In genomic region chr1:27571439-27572018, GRCh38 we compare ENCODE assay signal across 8 cellular contexts. TPM values are rescaled to one million over a fixed set of nuclear protein-coding genes. Genes with fewer than 3 reads are reported as not detected.
DNase-seq lines count a peak whose midpoint lies in the region; ATAC-seq and TF ChIP-seq lines count a peak whose summit lies in the region.

No MANE protein-coding gene starts in this region.

- DNase-seq in Caco-2 (peak; percentile 45 to 70), Panc1 (ENCODE audit: low read depth, low spot score) (no peak), right cardiac atrium (peak in 2 of 3 donors; percentile 78 to 80), progenitor cell of endocrine pancreas (ENCODE audit: low spot score, unreplicated experiment) (peak; percentile 28), A172 (ENCODE audit: low spot score) (no peak)
- no peak for DNase-seq in stimulated activated CD4-positive, alpha-beta T cell treated with anti-CD3 and anti-CD28 coated beads, Interleukin-1b, Interleukin-23, amount 100 ng/mL, for 48 hours

- H3K9me3 Mint-ChIP-seq in Caco-2 (ENCODE audit: unreplicated experiment) (no peaks in the 10 kb centered on the region), progenitor cell of endocrine pancreas (ENCODE audit: low read depth) (no peaks in the 10 kb centered on the region)

- H3K36me3 Mint-ChIP-seq in Caco-2 (ENCODE audit: insufficient read depth, unreplicated experiment): peaks cover 26% of the 10 kb centered on the region
- H3K36me3 Mint-ChIP-seq in progenitor cell of endocrine pancreas (ENCODE audit: insufficient read depth): no peaks in the 10 kb centered on the region

- peak overlapping the region; percentile 92 for H3K27ac Mint-ChIP-seq in Caco-2 (ENCODE audit: unreplicated experiment)
- H3K27ac Mint-ChIP-seq in progenitor cell of endocrine pancreas: peak overlapping the region; percentile 97

- H3K27ac ChIP-seq in Panc1 (ENCODE audit: low read length) (peak overlapping the region; percentile 91), right cardiac atrium (ENCODE audit: low read length) (peak overlapping the region; percentile 89)

- H3K27me3 Mint-ChIP-seq in Caco-2 (ENCODE audit: insufficient read depth, unreplicated experiment): no peaks in the 10 kb centered on the region
- no peaks in the 10 kb centered on the region for H3K27me3 Mint-ChIP-seq in progenitor cell of endocrine pancreas

- H3K36me3 ChIP-seq in Caco-2 (ENCODE audit: control insufficient read depth, insufficient read depth, low read length) (no peaks in the 10 kb centered on the region), Panc1 (ENCODE audit: control insufficient read depth, insufficient read depth, low read length) (no peaks in the 10 kb centered on the region)

- in situ Hi-C loops in Panc1 (cut with HindIII; ENCODE audit: low pct_unique_long_range_greater_than_20kb, low sequenced_read_pairs): no loop called here

- H3K4me1 ChIP-seq in Caco-2 (peaks cover 79% of the 10 kb centered on the region), Panc1 (ENCODE audit: control insufficient read depth, insufficient read depth, low read length) (peaks cover 83% of the 10 kb centered on the region), right cardiac atrium (ENCODE audit: control insufficient read depth, insufficient read depth, low read length) (peaks cover 62% of the 10 kb centered on the region)

- TF ChIP-seq CTCF in Caco-2 (IDR thresholded peaks at IDR 0.05; ENCODE audit: insufficient read depth in 1 of 2, low read depth in 1 of 2, low read length in 1 of 2, severe bottlenecking in 1 of 2, unreplicated experiment in 1 of 2): no peak
- no peak for TF ChIP-seq CTCF in Panc1 (IDR thresholded peaks at IDR 0.05)
- TF ChIP-seq CTCF in progenitor cell of endocrine pancreas (IDR thresholded peaks at IDR 0.05; ENCODE audit: unreplicated experiment): no peak

- H3K4me3 ChIP-seq in Caco-2 (ENCODE audit: low read depth, low read length) (no peak overlapping the region), Panc1 (ENCODE audit: low read depth in 2 of 2, low read length in 2 of 2) (peak overlapping the region in 1 of 2 experiments; percentile 16; a peak in 1 of 4 replicates), right cardiac atrium (ENCODE audit: low read length) (no peak overlapping the region)

- 20% methylated on average over 18 of the region's 18 CpGs for WGBS in right cardiac atrium

- H3K4me1 Mint-ChIP-seq in Caco-2 (ENCODE audit: low read depth, unreplicated experiment): peaks cover 60% of the 10 kb centered on the region
- peaks cover 66% of the 10 kb centered on the region for H3K4me1 Mint-ChIP-seq in progenitor cell of endocrine pancreas (ENCODE audit: low read depth)

- intact Hi-C loops in Caco-2 (cut with micrococcal nuclease; ENCODE audit: unreplicated experiment) (no loop called here), Panc1 (cut with micrococcal nuclease; ENCODE audit: unreplicated experiment) (no loop called here), right cardiac atrium (cut with DNase I) (no loop called here)

- POLR2A ChIA-PET in Caco-2 (lab: Charles Lee) (interaction anchor here (0.5 to 1.9 kb wide), 5 partner anchors 12 to 44 kb away, joined by 3 to 6 read pairs (median 4); partner anchors contain the start of gene AHDC1), Panc1 (lab: Charles Lee) (interaction anchor here (0.6 to 0.7 kb wide), 3 partner anchors 26 to 89 kb away, joined by 3 to 16 read pairs (median 4); no protein-coding TSS in a partner anchor)

- H3K27me3 ChIP-seq in Caco-2 (replicated peaks; ENCODE audit: control insufficient read depth, insufficient read depth, low read length) (no peaks in the 10 kb centered on the region), Panc1 (ENCODE audit: control insufficient read depth, insufficient read depth, low read length) (no peaks in the 10 kb centered on the region), right cardiac atrium (ENCODE audit: control insufficient read depth, insufficient read depth) (no peaks in the 10 kb centered on the region)

- ATAC-seq in Panc1 (no peak), right cardiac atrium (no peak), GM21723 (IDR thresholded peaks at IDR 0.05; ENCODE audit: unreplicated experiment) (no peak), HG02885 (IDR thresholded peaks at IDR 0.05; ENCODE audit: poor library complexity, unreplicated experiment) (no peak)

- BruUV-seq in Caco-2 (replicated peaks; lab: Mats Ljungman, UMichigan) (no TSS peak), Panc1 (replicated peaks; lab: Mats Ljungman, UMichigan) (no TSS peak)

- H3K4me3 Mint-ChIP-seq in Caco-2 (ENCODE audit: unreplicated experiment): peak overlapping the region; percentile 68
- H3K4me3 Mint-ChIP-seq in progenitor cell of endocrine pancreas (ENCODE audit: low read depth): peak overlapping the region; percentile 69

- H3K9me3 ChIP-seq in Caco-2 (no peaks in the 10 kb centered on the region), Panc1 (ENCODE audit: control insufficient read depth, insufficient read depth, low read depth, low read length) (no peaks in the 10 kb centered on the region), right cardiac atrium (ENCODE audit: control insufficient read depth, low read length) (no peaks in the 10 kb centered on the region)

- CTCF ChIA-PET in Caco-2 (lab: Charles Lee): interaction anchor here (0.6 to 3.9 kb wide), 6 partner anchors 14 to 98 kb away, joined by 3 to 26 read pairs (median 5); partner anchors contain the start of gene AHDC1
- CTCF ChIA-PET in Panc1 (lab: Charles Lee): interaction anchor here (1.0 to 7.6 kb wide), 3 partner anchors 15 to 30 kb away, joined by 3 to 46 read pairs (median 3); no protein-coding TSS in a partner anchor

RNA-seq across cellular contexts. Expression of gene AHDC1, which starts 32.4 kb away (rescaled TPM):
- total RNA-seq in Caco-2 (2022) (17.0 and 17.3 TPM in 2 replicates), Panc1 (2021; ENCODE audit: unreplicated experiment) (47.1 TPM), right cardiac atrium (10 to 100 TPM; 40.4 to 53.5 (median 50.6) TPM), progenitor cell of endocrine pancreas (53.3 and 56.3 TPM in 2 replicates)
- polyA plus RNA-seq in Panc1 (2012; ENCODE audit: insufficient read length): 35.8 TPM
- 26.3 TPM for polyA plus RNA-seq in right cardiac atrium
- 3.4 and 7.6 TPM in 2 replicates for total RNA-seq in A172 (2014; rRNA removed; shearing (Covaris generic))

Comparison
In these comparisons a context has a peak if more than half of its experiments do, and no peak if none do; other contexts are left out.
1. DNase-seq: peak in Caco-2 (2 of 2), right cardiac atrium (2 of 3) and progenitor cell of endocrine pancreas (single experiment); none in Panc1 (single experiment), A172 (single experiment) and stimulated activated CD4-positive, alpha-beta T cell treated with anti-CD3 and anti-CD28 coated beads, Interleukin-1b, Interleukin-23, amount 100 ng/mL, for 48 hours (single experiment).